In genomic region chr10:122648599-122649428, GRCh38 we compare ENCODE assay signal across 8 cellular contexts. TPM values are rescaled to one million over a fixed set of nuclear protein-coding genes. Genes with fewer than 3 reads are reported as not detected.
A peak's percentile ranks its signal among the peaks of the same experiment; 100 is the strongest.
DNase-seq lines count a peak whose midpoint lies in the region; ATAC-seq and TF ChIP-seq lines count a peak whose summit lies in the region.

No MANE protein-coding gene starts in this region.

- H3K27me3 ChIP-seq in SU-DHL-6 (ENCODE audit: low read length) (no peaks in the 10 kb centered on the region), esophagus squamous epithelium (peaks cover 0 to 51% (median 0%) of the 10 kb centered on the region in 4 donors)

- no peak overlapping the region for H2AFZ ChIP-seq in SU-DHL-6 (ENCODE audit: low read depth, low read length, severe bottlenecking)

- no peak for TF ChIP-seq POLR2A in esophagus squamous epithelium (IDR thresholded peaks at IDR 0.05)

- peak; percentile 90 for TF ChIP-seq RAD21 in Ishikawa (IDR thresholded peaks at IDR 0.05; ENCODE audit: low read depth)

- H3K4me2 ChIP-seq in SU-DHL-6 (ENCODE audit: low read depth, low read length, poor library complexity, severe bottlenecking): no peak overlapping the region

- TF ChIP-seq CTCF in SU-DHL-6 (IDR thresholded peaks at IDR 0.05; ENCODE audit: insufficient read depth, low read length, poor library complexity, severe bottlenecking) (peak; percentile 43), esophagus squamous epithelium (IDR thresholded peaks at IDR 0.05) (peak; percentile 20 to 73 (median 44))

- ATAC-seq in HG02763 (IDR thresholded peaks at IDR 0.05; ENCODE audit: unreplicated experiment) (no peak), HG02840 (IDR thresholded peaks at IDR 0.05; ENCODE audit: low FRiP score, unreplicated experiment) (no peak)

- intact Hi-C loops in esophagus squamous epithelium (cut with DNase I): no loop called here

- H4K20me1 ChIP-seq in SU-DHL-6 (ENCODE audit: low read depth, low read length): no peaks in the 10 kb centered on the region

- DNase-seq in NCI-H510A treated with DMSO at 0.1 percent for 48 hours (lab: John Stamatoyannopoulos, UW) (peak; percentile 56), NCI-H510A (lab: John Stamatoyannopoulos, UW) (no peak), esophagus squamous epithelium (lab: John Stamatoyannopoulos, UW) (no peak), myocyte (ENCODE audit: low read depth) (peak; percentile 92)

- H3K4me1 ChIP-seq in esophagus squamous epithelium: no peaks in the 10 kb centered on the region

- H3K9me3 ChIP-seq in SU-DHL-6 (ENCODE audit: insufficient read depth, low read length) (no peaks in the 10 kb centered on the region), esophagus squamous epithelium (no peaks in the 10 kb centered on the region)

- H3K9ac ChIP-seq in SU-DHL-6 (ENCODE audit: low read length): no peak overlapping the region

- H3K9me2 ChIP-seq in SU-DHL-6 (replicated peaks; ENCODE audit: insufficient read depth, low read length): no peaks in the 10 kb centered on the region

- no peak overlapping the region for H3K4me3 ChIP-seq in SU-DHL-6 (ENCODE audit: insufficient read depth, low read length, poor library complexity, severe bottlenecking)
- no peak overlapping the region for H3K4me3 ChIP-seq in esophagus squamous epithelium

- no peaks in the 10 kb centered on the region for H3K79me2 ChIP-seq in SU-DHL-6 (ENCODE audit: insufficient read depth, low read length)

- H3K27ac ChIP-seq in SU-DHL-6 (ENCODE audit: low read depth, low read length): no peak overlapping the region
- no peak overlapping the region for H3K27ac ChIP-seq in esophagus squamous epithelium

- H3K36me3 ChIP-seq in SU-DHL-6 (ENCODE audit: low read length): no peaks in the 10 kb centered on the region
- no peaks in the 10 kb centered on the region for H3K36me3 ChIP-seq in esophagus squamous epithelium

- whole genome bisulfite sequencing in esophagus squamous epithelium, 2 donors: 8 to 19% methylated on average over 4 to 6 of the region's 10 CpGs

- no peak for TF ChIP-seq EP300 in Ishikawa (IDR thresholded peaks at IDR 0.05; ENCODE audit: borderline replicate concordance)

- no peaks in the 10 kb centered on the region for H3F3A ChIP-seq in SU-DHL-6 (ENCODE audit: insufficient read depth)

TF ChIP-seq in Ishikawa, 13 proteins besides CTCF, POLR2A, EP300 and RAD21:
- TF ChIP-seq MAX (IDR thresholded peaks at IDR 0.05) (no peak; the same call in 1 of the 2 replicates), FOXM1 (IDR thresholded peaks at IDR 0.05; ENCODE audit: borderline replicate concordance, low read depth) (no peak), TAF1 (IDR thresholded peaks at IDR 0.05; ENCODE audit: low read depth) (no peak), EGR1 (IDR thresholded peaks at IDR 0.05) (no peak), TCF12 (IDR thresholded peaks at IDR 0.05; ENCODE audit: low read depth) (no peak), NFIC (IDR thresholded peaks at IDR 0.05) (no peak), REST (IDR thresholded peaks at IDR 0.05; ENCODE audit: low read depth) (no peak), YY1 (IDR thresholded peaks at IDR 0.05; ENCODE audit: low read depth) (no peak), USF1 (IDR thresholded peaks at IDR 0.05) (no peak), TEAD4 (IDR thresholded peaks at IDR 0.05) (no peak), ZBTB7A (IDR thresholded peaks at IDR 0.05; ENCODE audit: low read depth) (no peak), CEBPB (IDR thresholded peaks at IDR 0.05) (no peak), CREB1 (IDR thresholded peaks at IDR 0.05; ENCODE audit: low read depth) (no peak)

RNA-seq across cellular contexts. Expression of gene C10orf120, which starts 50.8 kb away (rescaled TPM):
- not detected for total RNA-seq in esophagus squamous epithelium
- not detected in 2 replicates for total RNA-seq in myocyte
- not detected for polyA plus RNA-seq in myocyte (2012)

Comparison
In these comparisons a context has a peak if more than half of its experiments do, and no peak if none do; other contexts are left out.
1. DNase-seq: peak in NCI-H510A treated with DMSO at 0.1 percent for 48 hours (single experiment) and myocyte (single experiment); none in NCI-H510A (single experiment) and esophagus squamous epithelium (single experiment).